9 cellular contexts compared by ENCODE assay signal in the genomic region with DNA sequence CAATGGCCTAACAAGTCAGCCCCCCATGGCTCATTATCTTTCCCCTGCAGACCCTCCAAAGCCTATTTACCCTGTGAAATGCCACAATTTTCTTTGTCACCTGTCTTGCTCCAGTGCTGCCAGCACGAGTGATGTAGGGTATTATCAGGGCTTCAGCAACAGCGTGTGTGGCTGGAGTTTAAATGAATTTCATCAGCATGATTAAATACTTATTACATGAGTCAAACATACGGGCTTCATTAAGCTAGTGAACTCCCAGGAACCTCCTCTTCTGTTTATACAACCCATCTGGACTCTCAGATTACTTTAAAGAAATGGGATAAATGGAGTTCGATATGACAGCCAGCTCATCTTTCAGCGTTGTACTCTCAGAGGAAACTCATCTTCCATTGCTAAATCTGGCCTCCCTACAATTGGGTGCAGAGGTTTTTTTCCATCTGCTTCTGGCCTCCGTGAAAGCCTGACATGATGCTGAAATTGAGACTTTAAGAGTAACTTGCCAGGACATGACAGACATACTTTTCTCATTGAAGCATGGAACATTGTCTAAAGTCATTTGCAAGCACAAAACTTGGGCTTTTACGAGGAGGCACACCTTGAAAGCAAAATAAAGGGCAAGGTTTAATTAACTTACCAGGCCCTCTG.
DNase-seq lines count a peak whose midpoint lies in the region; ATAC-seq and TF ChIP-seq lines count a peak whose summit lies in the region.
"Had no signal": no experiment of that assay in that cellular context is flagged by ENCODE, and none has a peak within 500 bp of the region (broad histone marks: within the 10 kb centered on the region; RNA-seq: fewer than 3 reads in every experiment).

No MANE protein-coding gene starts in this region.

- no peak overlapping the region for H2AFZ ChIP-seq in hepatocyte

- H3K4me3 ChIP-seq in hepatocyte (no peak overlapping the region), subcutaneous abdominal adipose tissue (ENCODE audit: low read depth in 1 of 5, low read length in 5 of 5) (no peak overlapping the region)

- H3K4me2 ChIP-seq in hepatocyte, result no peak overlapping the region

- WGBS in hepatocyte (ENCODE audit: low lambda C conversion rate, missing lambda C conversion rate), result 45% methylated on average over 7 of the region's 7 CpGs

- H3K79me2 ChIP-seq in hepatocyte, result no peaks in the 10 kb centered on the region

- H3K9ac ChIP-seq in subcutaneous abdominal adipose tissue (ENCODE audit: low read length in 5 of 5), result no peak overlapping the region

- DNase-seq in HS-5 (ENCODE audit: low read depth) (peak; percentile 78), amniotic epithelial cell (ENCODE audit: low read depth) (peak; percentile 80), hepatocyte (ENCODE audit: low spot score) (peak; percentile 42), NOMO-1 treated with dmso at 0.1 percent for 144 hours (lab: John Stamatoyannopoulos, UW; ENCODE audit: unreplicated experiment) (no peak)
- no peak for DNase-seq in stimulated activated CD4-positive, alpha-beta T cell treated with anti-CD3 and anti-CD28 coated beads, Interleukin-4, amount 100 ng/mL, for 1 hour
- no peak for DNase-seq in activated naive CD4-positive, alpha-beta T cell (lab: John Stamatoyannopoulos, UW)
- DNase-seq: activated CD4-positive, alpha-beta memory T cell treated with anti-CD3 and anti-CD28 coated beads for 36 hours had no signal

- H3K4me1 ChIP-seq in hepatocyte (ENCODE audit: insufficient read depth), result peaks cover 9% of the 10 kb centered on the region
- peaks cover 0 to 13% (median 6%) of the 10 kb centered on the region in 5 donors for H3K4me1 ChIP-seq in subcutaneous abdominal adipose tissue (ENCODE audit: control insufficient read depth in 5 of 5, insufficient read depth in 5 of 5, low read length in 5 of 5)

- H3K27me3 ChIP-seq in hepatocyte (no peaks in the 10 kb centered on the region), subcutaneous abdominal adipose tissue (ENCODE audit: control insufficient read depth in 5 of 5, insufficient read depth in 4 of 5, low read length in 5 of 5) (no peaks in the 10 kb centered on the region)

- no peak for TF ChIP-seq CTCF in hepatocyte (IDR thresholded peaks at IDR 0.05; ENCODE audit: poor library complexity)

- H3K36me3 ChIP-seq in hepatocyte (replicated peaks; ENCODE audit: insufficient read depth, low read depth) (no peaks in the 10 kb centered on the region), subcutaneous abdominal adipose tissue (ENCODE audit: control insufficient read depth in 5 of 5, insufficient read depth in 5 of 5, low read length in 5 of 5) (no peaks in the 10 kb centered on the region)

- H3K9me2 ChIP-seq in hepatocyte (replicated peaks; ENCODE audit: insufficient read depth), result no peaks in the 10 kb centered on the region

- H4K20me1 ChIP-seq in hepatocyte (ENCODE audit: insufficient read depth, poor library complexity, severe bottlenecking), result no peaks in the 10 kb centered on the region

- no peaks in the 10 kb centered on the region for H3K9me3 ChIP-seq in hepatocyte (ENCODE audit: low read depth)
- H3K9me3 ChIP-seq in subcutaneous abdominal adipose tissue (ENCODE audit: control insufficient read depth in 5 of 5, low read length in 5 of 5), result peaks cover 0 to 5% (median 0%) of the 10 kb centered on the region in 5 donors

- H3K27ac ChIP-seq in hepatocyte (peak overlapping the region; percentile 87), subcutaneous abdominal adipose tissue (ENCODE audit: low read depth, low read length) (peak overlapping the region; percentile 52)

- ATAC-seq in HG02642 (IDR thresholded peaks at IDR 0.05; ENCODE audit: poor library complexity, unreplicated experiment), result no peak

Comparison
In these comparisons a context has a peak if more than half of its experiments do, and no peak if none do; other contexts are left out.
1. DNase-seq: peak in HS-5 (single experiment), amniotic epithelial cell (single experiment) and hepatocyte (single experiment); none in stimulated activated CD4-positive, alpha-beta T cell treated with anti-CD3 and anti-CD28 coated beads, Interleukin-4, amount 100 ng/mL, for 1 hour (single experiment), activated naive CD4-positive, alpha-beta T cell (0 of 4) and NOMO-1 treated with dmso at 0.1 percent for 144 hours (single experiment).